In genomic region chr16:14358697-14359305, GRCh38 we compare ENCODE assay signal across 18 cellular contexts.
DNase-seq lines count a peak whose midpoint lies in the region; ATAC-seq, FAIRE-seq and TF ChIP-seq lines count a peak whose summit lies in the region.
"Had no signal": no experiment of that assay in that cellular context is flagged by ENCODE, and none has a peak within 500 bp of the region (broad histone marks: within the 10 kb centered on the region; RNA-seq: fewer than 3 reads in every experiment).

No MANE protein-coding gene starts in this region.

- peak overlapping the region; percentile 79 for H3K27ac ChIP-seq in epithelial cell of prostate
- no peak overlapping the region for H3K27ac ChIP-seq in lower lobe of right lung
- no peak overlapping the region for H3K27ac ChIP-seq in upper lobe of right lung
- H3K27ac ChIP-seq: ascending aorta, left lung, sigmoid colon had no signal

- TF ChIP-seq CTCF in lower lobe of right lung (IDR thresholded peaks at IDR 0.05) (no peak), upper lobe of right lung (IDR thresholded peaks at IDR 0.05) (no peak)

- H3K4me3 ChIP-seq in lower lobe of right lung (no peak overlapping the region), upper lobe of right lung (no peak overlapping the region)
- H3K4me3 ChIP-seq: ascending aorta, left lung, sigmoid colon had no signal

- no peaks in the 10 kb centered on the region for H3K4me1 ChIP-seq in lower lobe of right lung
- peaks cover 10% of the 10 kb centered on the region for H3K4me1 ChIP-seq in upper lobe of right lung

- H3K36me3 ChIP-seq in lower lobe of right lung (no peaks in the 10 kb centered on the region), upper lobe of right lung (no peaks in the 10 kb centered on the region)
- H3K36me3 ChIP-seq: ascending aorta, left lung, sigmoid colon had no signal

- intact Hi-C loops in lower lobe of right lung (cut with DNase I) (no loop called here), upper lobe of right lung (cut with DNase I) (no loop called here)

- TF ChIP-seq POLR2A in GM12891 (IDR thresholded peaks at IDR 0.05; ENCODE audit: low read depth, low read length), result no peak

- FAIRE-seq in GM12891 (lab: Jason Lieb, UNC), result peak; percentile 13
- FAIRE-seq: GM18507 had no signal

- ATAC-seq in lower lobe of right lung (no peak), GM21825 (IDR thresholded peaks at IDR 0.05; ENCODE audit: unreplicated experiment) (no peak), upper lobe of right lung (no peak)
- ATAC-seq: CD8-positive, alpha-beta T cell; left lung; WTC11 had no signal

- H3K27me3 ChIP-seq in lower lobe of right lung (ENCODE audit: low read depth) (peaks cover 9% of the 10 kb centered on the region), upper lobe of right lung (no peaks in the 10 kb centered on the region)
- H3K27me3 ChIP-seq: ascending aorta, sigmoid colon had no signal

- H3K9me3 ChIP-seq in lower lobe of right lung, result no peaks in the 10 kb centered on the region
- H3K9me3 ChIP-seq in upper lobe of right lung, result no peaks in the 10 kb centered on the region
- H3K9me3 ChIP-seq: ascending aorta, left lung, sigmoid colon had no signal

- no peak for DNase-seq in GM12891 (ENCODE audit: insufficient read length, low spot score)
- peak; percentile 59 for DNase-seq in NCI-H2171 (lab: John Stamatoyannopoulos, UW)
- peak; percentile 89 for DNase-seq in epithelial cell of prostate (ENCODE audit: low read depth, low spot score)
- peak; percentile 30 for DNase-seq in lower lobe of right lung
- DNase-seq in NK-92 treated with Interleukin-12 subunit alpha and Interleukin-12 subunit beta, amount 100 ng/mL, for 24 hours (lab: John Stamatoyannopoulos, UW), result no peak
- DNase-seq in upper lobe of right lung, result no peak
- DNase-seq: activated CD8-positive, alpha-beta memory T cell treated with anti-CD3 and anti-CD28 coated beads, Interleukin-2, amount 50 U/mL, for 4 hours; CD8-positive, alpha-beta T cell; DMS153; left lung; NCI-H524 treated with DMSO at 0.1 percent for 48 hours; SHP77; sigmoid colon; stimulated activated naive CD4-positive, alpha-beta T cell treated with Interleukin-2 at 50 U/mL for 16 hours had no signal

TF ChIP-seq in GM12891, 5 proteins besides CTCF, POLR2A, EP300 and RAD21:
- TF ChIP-seq PAX5 (IDR thresholded peaks at IDR 0.05; ENCODE audit: insufficient read depth, low read length, severe bottlenecking) (no peak), SPI1 (IDR thresholded peaks at IDR 0.05; ENCODE audit: low read depth, low read length) (no peak), POLR2AphosphoS5 (IDR thresholded peaks at IDR 0.05; ENCODE audit: low read depth, low read length) (no peak), TAF1 (IDR thresholded peaks at IDR 0.05; ENCODE audit: low read depth, low read length) (no peak), POU2F2 (IDR thresholded peaks at IDR 0.05; ENCODE audit: low read depth, low read length) (no peak)

Comparison
In these comparisons a context has a peak if more than half of its experiments do, and no peak if none do; other contexts are left out.
1. DNase-seq: peak in NCI-H2171 (single experiment), epithelial cell of prostate (single experiment) and lower lobe of right lung (single experiment); none in GM12891 (single experiment), NK-92 treated with Interleukin-12 subunit alpha and Interleukin-12 subunit beta, amount 100 ng/mL, for 24 hours (single experiment) and upper lobe of right lung (single experiment).